ENCODE assay signal across 1 cellular context in genomic region chr20:47066484-47067270, GRCh38.
TF ChIP-seq lines count a peak whose summit lies in the region.

No MANE protein-coding gene starts in this region.

TF ChIP-seq in IMR-90, 13 proteins besides CTCF, POLR2A, EP300 and RAD21:
- peak; percentile 73; the same call in 1 of the 2 replicates for TF ChIP-seq USF2 (IDR thresholded peaks at IDR 0.05; ENCODE audit: low read depth, low read length)
- TF ChIP-seq CHD1 (IDR thresholded peaks at IDR 0.05; ENCODE audit: low read depth, low read length): no peak
- TF ChIP-seq FOS (IDR thresholded peaks at IDR 0.05; ENCODE audit: low read depth, low read length): peak; percentile 29; the same call in 1 of the 2 replicates
- TF ChIP-seq NFE2L2 (IDR thresholded peaks at IDR 0.05; ENCODE audit: low read depth, low read length): no peak
- TF ChIP-seq SMC3 (IDR thresholded peaks at IDR 0.05; ENCODE audit: low read depth, low read length): no peak
- TF ChIP-seq MAZ (IDR thresholded peaks at IDR 0.05; ENCODE audit: borderline replicate concordance, low read depth, low read length): no peak
- TF ChIP-seq MAFK (IDR thresholded peaks at IDR 0.05; ENCODE audit: low read depth, low read length): no peak
- no peak for TF ChIP-seq RFX5 (IDR thresholded peaks at IDR 0.05; ENCODE audit: low read depth, low read length)
- TF ChIP-seq, protein P1, sequence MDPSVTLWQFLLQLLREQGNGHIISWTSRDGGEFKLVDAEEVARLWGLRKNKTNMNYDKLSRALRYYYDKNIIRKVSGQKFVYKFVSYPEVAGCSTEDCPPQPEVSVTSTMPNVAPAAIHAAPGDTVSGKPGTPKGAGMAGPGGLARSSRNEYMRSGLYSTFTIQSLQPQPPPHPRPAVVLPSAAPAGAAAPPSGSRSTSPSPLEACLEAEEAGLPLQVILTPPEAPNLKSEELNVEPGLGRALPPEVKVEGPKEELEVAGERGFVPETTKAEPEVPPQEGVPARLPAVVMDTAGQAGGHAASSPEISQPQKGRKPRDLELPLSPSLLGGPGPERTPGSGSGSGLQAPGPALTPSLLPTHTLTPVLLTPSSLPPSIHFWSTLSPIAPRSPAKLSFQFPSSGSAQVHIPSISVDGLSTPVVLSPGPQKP (IDR thresholded peaks at IDR 0.05; ENCODE audit: borderline replicate concordance, low read depth, low read length): no peak
- TF ChIP-seq RCOR1 (IDR thresholded peaks at IDR 0.05; ENCODE audit: insufficient replicate concordance, low read length): peak; percentile 99
- TF ChIP-seq MXI1 (IDR thresholded peaks at IDR 0.05; ENCODE audit: borderline replicate concordance, low read depth, low read length): peak; percentile 25; the same call in 1 of the 2 replicates
- peak; percentile 82 for TF ChIP-seq BHLHE40 (IDR thresholded peaks at IDR 0.05; ENCODE audit: low read depth, low read length)
- TF ChIP-seq CEBPB (IDR thresholded peaks at IDR 0.05; ENCODE audit: low read depth, low read length): peak; percentile 29; the same call in 1 of the 2 replicates
